Comparison of ENCODE assay signal across 30 cellular contexts in the genomic region with DNA sequence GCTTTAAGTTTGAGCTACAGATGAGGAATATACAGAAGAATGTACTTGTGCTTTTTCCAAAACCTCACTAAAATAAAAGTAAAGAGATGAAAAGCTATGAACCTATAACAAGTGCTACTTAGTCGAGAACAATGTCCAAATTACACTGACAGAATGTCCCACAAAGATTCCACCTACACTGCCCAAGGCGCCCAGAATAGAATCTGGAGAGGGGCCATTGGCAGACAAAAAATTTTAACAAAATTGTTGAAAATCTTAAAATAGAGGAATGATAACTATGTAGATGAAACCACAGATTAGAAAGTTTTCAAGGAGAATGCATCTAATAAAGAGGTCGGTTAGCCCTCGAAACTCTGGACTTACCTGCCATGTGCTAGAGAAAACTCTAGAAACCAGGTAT.
"Had no signal": no experiment of that assay in that cellular context is flagged by ENCODE, and none has a peak within 500 bp of the region (broad histone marks: within the 10 kb centered on the region; RNA-seq: fewer than 3 reads in every experiment).

No MANE protein-coding gene starts in this region.

- H3K27ac ChIP-seq: neural progenitor cell, ovary, parathyroid adenoma, psoas muscle, right lobe of liver, sigmoid colon, suprapubic skin, testis, tibial artery, transverse colon, upper lobe of right lung, uterus had no signal

- H3K4me3 Mint-ChIP-seq: natural killer cell; nephron; neural progenitor cell; stimulated activated memory B cell treated with anti-CD40 and anti-IgM and Interleukin-4, amounts not matched to agents 10 μg/mL and 1 μg/mL and 100 μg/mL, for 72 hours; stimulated activated naive CD8-positive, alpha-beta T cell treated with anti-CD3 and anti-CD28 coated beads, Interleukin-15, amount 100 ng/mL, for 72 hours; type B pancreatic cell had no signal

- H3K4me1 ChIP-seq: neural progenitor cell, parathyroid adenoma, psoas muscle, right lobe of liver, testis, upper lobe of right lung, uterus had no signal

- H3K9me3 ChIP-seq: ovary, psoas muscle, right lobe of liver, sigmoid colon, suprapubic skin, testis, tibial artery, transverse colon, upper lobe of right lung, uterus had no signal

- H3K79me2 ChIP-seq: parathyroid adenoma had no signal

- H3K36me3 ChIP-seq: neural progenitor cell, ovary, right lobe of liver, sigmoid colon, suprapubic skin, tibial artery, transverse colon, upper lobe of right lung, uterus had no signal

- H3K4me1 Mint-ChIP-seq: natural killer cell; neural progenitor cell; stimulated activated memory B cell treated with anti-CD40 and anti-IgM and Interleukin-4, amounts not matched to agents 10 μg/mL and 1 μg/mL and 100 μg/mL, for 72 hours; stimulated activated naive CD8-positive, alpha-beta T cell treated with anti-CD3 and anti-CD28 coated beads, Interleukin-15, amount 100 ng/mL, for 72 hours had no signal

- H3K27me3 ChIP-seq: neural progenitor cell, ovary, right lobe of liver, sigmoid colon, suprapubic skin, testis, tibial artery, transverse colon, upper lobe of right lung, uterus had no signal

- DNase-seq: natural killer cell; occipital lobe; ovary; posterior cingulate gyrus; psoas muscle; right cardiac atrium; right lobe of liver; sigmoid colon; small intestine; stimulated activated CD4-positive, alpha-beta T cell treated with anti-CD3 and anti-CD28 coated beads, Interleukin-15, amount 100 ng/mL, for 24 hours; stimulated activated CD4-positive, alpha-beta T cell treated with anti-CD3 and anti-CD28 coated beads, Interleukin-2, amount 100 ng/mL, for 24 hours; stimulated activated CD4-positive, alpha-beta T cell treated with anti-CD3 and anti-CD28 coated beads, Interleukin-4, amount 100 ng/mL, for 1 hour; stimulated activated CD4-positive, alpha-beta T cell treated with anti-CD3 and anti-CD28 coated beads, Interleukin-4, amount 100 ng/mL, for 4 hours; stimulated activated CD8-positive, alpha-beta memory T cell treated with anti-CD3 and anti-CD28 coated beads, Interleukin-4, amount 100 ng/mL, for 48 hours; stimulated activated naive CD4-positive, alpha-beta T cell; stimulated activated naive CD8-positive, alpha-beta T cell treated with anti-CD3 and anti-CD28 coated beads, Interleukin-15, amount 100 ng/mL, for 72 hours; stimulated activated naive CD8-positive, alpha-beta T cell treated with anti-CD3 and anti-CD28 coated beads, Interleukin-15, Interleukin-2, amounts not matched to agents 100 U/mL and 50 U/mL, for 24 hours; substantia nigra; testis; tibial artery; transverse colon; upper lobe of right lung; uterus had no signal

- H2AFZ ChIP-seq: neural progenitor cell, parathyroid adenoma had no signal

- H3K4me3 ChIP-seq: neural progenitor cell, ovary, psoas muscle, right lobe of liver, sigmoid colon, suprapubic skin, testis, tibial artery, transverse colon, upper lobe of right lung, uterus had no signal

- FAIRE-seq: small intestine had no signal

- ATAC-seq: natural killer cell; psoas muscle; right cardiac atrium; right lobe of liver; stimulated activated memory B cell treated with anti-CD40 and anti-IgM and Interleukin-4, amounts not matched to agents 10 μg/mL and 1 μg/mL and 100 μg/mL, for 72 hours; stimulated activated naive CD8-positive, alpha-beta T cell treated with anti-CD3 and anti-CD28 coated beads, Interleukin-15, amount 100 ng/mL, for 72 hours; stimulated activated naive CD8-positive, alpha-beta T cell treated with anti-CD3 and anti-CD28 coated beads, Interleukin-15, Interleukin-2, amounts not matched to agents 100 U/mL and 50 U/mL, for 24 hours; upper lobe of right lung had no signal

- H3K27ac Mint-ChIP-seq: natural killer cell; nephron; neural progenitor cell; progenitor cell of endocrine pancreas; stimulated activated memory B cell treated with anti-CD40 and anti-IgM and Interleukin-4, amounts not matched to agents 10 μg/mL and 1 μg/mL and 100 μg/mL, for 72 hours; stimulated activated naive CD8-positive, alpha-beta T cell treated with anti-CD3 and anti-CD28 coated beads, Interleukin-15, amount 100 ng/mL, for 72 hours; type B pancreatic cell had no signal

- H3K4me2 ChIP-seq: neural progenitor cell had no signal

- H3K36me3 Mint-ChIP-seq: natural killer cell; neural progenitor cell; stimulated activated memory B cell treated with anti-CD40 and anti-IgM and Interleukin-4, amounts not matched to agents 10 μg/mL and 1 μg/mL and 100 μg/mL, for 72 hours; type B pancreatic cell had no signal

- H3K9ac ChIP-seq: neural progenitor cell, parathyroid adenoma had no signal

- H3K27me3 Mint-ChIP-seq: progenitor cell of endocrine pancreas; stimulated activated naive CD8-positive, alpha-beta T cell treated with anti-CD3 and anti-CD28 coated beads, Interleukin-15, amount 100 ng/mL, for 72 hours; type B pancreatic cell had no signal
